In genomic region chr5:94849821-94850736, GRCh38 we compare ENCODE assay signal across 8 cellular contexts.
DNase-seq lines count a peak whose midpoint lies in the region; FAIRE-seq and TF ChIP-seq lines count a peak whose summit lies in the region.

No MANE protein-coding gene starts in this region.

- in situ Hi-C loops in SK-MEL-5 (cut with HindIII; ENCODE audit: low pct_unique_long_range_greater_than_20kb, low sequenced_read_pairs): no loop called here

- peak; percentile 92 for FAIRE-seq in H54 (lab: Jason Lieb, UNC)

- H3K79me2 ChIP-seq in KMS-11 (ENCODE audit: insufficient read depth, low read depth): no peaks in the 10 kb centered on the region

- no peaks in the 10 kb centered on the region for H4K20me1 ChIP-seq in KMS-11 (ENCODE audit: insufficient read depth)

- no peak overlapping the region for H2AFZ ChIP-seq in KMS-11 (ENCODE audit: low read depth)

- H3K4me1 ChIP-seq in KMS-11 (ENCODE audit: low read depth, poor library complexity, severe bottlenecking): no peaks in the 10 kb centered on the region

- H3K4me3 ChIP-seq in AG09309 (ENCODE audit: control insufficient read depth, low read depth, low read length): no peak overlapping the region
- no peak overlapping the region for H3K4me3 ChIP-seq in KMS-11 (IDR thresholded peaks at IDR 0.05; ENCODE audit: insufficient read depth, low read depth, low read length)

- H3K9ac ChIP-seq in KMS-11: no peak overlapping the region

- no peak for TF ChIP-seq POLR2A in H54 (IDR thresholded peaks at IDR 0.05; ENCODE audit: low read depth, low read length)

- peak; percentile 78 for TF ChIP-seq CTCF in AG09309 (IDR thresholded peaks at IDR 0.05; ENCODE audit: control insufficient read depth, insufficient read depth, low read depth, low read length, missing control alignments)
- peak; percentile 89 for TF ChIP-seq CTCF in KMS-11 (conservative IDR thresholded peaks at IDR 0.05; ENCODE audit: low read depth, low read length)

- no peak overlapping the region for H3K4me2 ChIP-seq in KMS-11

- no peak overlapping the region for H3K27ac ChIP-seq in KMS-11

- no peaks in the 10 kb centered on the region for H3K36me3 ChIP-seq in KMS-11 (ENCODE audit: insufficient read depth)

- DNase-seq in AG09309 (ENCODE audit: low read depth): peak; percentile 48
- peak; percentile 51 for DNase-seq in GM03348 (ENCODE audit: low spot score)
- no peak for DNase-seq in H54 (ENCODE audit: insufficient read length, low spot score)
- DNase-seq in SK-MEL-5 (ENCODE audit: low read depth, low spot score): peak; percentile 61
- peak; percentile 18 for DNase-seq in effector CD4-positive, alpha-beta T cell
- DNase-seq in myocyte (ENCODE audit: low read depth): peak; percentile 46
- DNase-seq in HK-2 (ENCODE audit: unreplicated experiment): no peak

- no peaks in the 10 kb centered on the region for H3K27me3 ChIP-seq in KMS-11 (ENCODE audit: insufficient read depth, low read depth)

Comparison
In these comparisons a context has a peak if more than half of its experiments do, and no peak if none do; other contexts are left out.
1. DNase-seq: peak in AG09309 (single experiment), GM03348 (single experiment), SK-MEL-5 (single experiment), effector CD4-positive, alpha-beta T cell (single experiment) and myocyte (single experiment); none in H54 (single experiment) and HK-2 (single experiment).